ENCODE assay signal across 30 cellular contexts in genomic region chr5:2876183-2876582, GRCh38.
DNase-seq lines count a peak whose midpoint lies in the region; ATAC-seq and TF ChIP-seq lines count a peak whose summit lies in the region.
"Had no signal": no experiment of that assay in that cellular context is flagged by ENCODE, and none has a peak within 500 bp of the region (broad histone marks: within the 10 kb centered on the region; RNA-seq: fewer than 3 reads in every experiment).

No MANE protein-coding gene starts in this region.

- H4K8ac ChIP-seq in H9 (replicated peaks; ENCODE audit: insufficient read length, low read depth, low read length): no peak overlapping the region

- intact Hi-C loops in spleen (cut with DNase I; ENCODE audit: low total_unique reads): no loop called here

- no peak overlapping the region for H4K91ac ChIP-seq in H9 (ENCODE audit: insufficient read length, low read depth, low read length)

- H3K4me2 ChIP-seq in H9 (ENCODE audit: insufficient read depth, insufficient read length, low read length): no peak overlapping the region
- H3K4me2 ChIP-seq: A549 had no signal

- no peak overlapping the region for H3K4ac ChIP-seq in H9 (ENCODE audit: low read depth, low read length)

- TF ChIP-seq CTCF in H9 (conservative IDR thresholded peaks at IDR 0.05) (no peak), type B pancreatic cell (conservative IDR thresholded peaks at IDR 0.05) (no peak), gastroesophageal sphincter (IDR thresholded peaks at IDR 0.05) (no peak), spleen (IDR thresholded peaks at IDR 0.05 in 8 of 11, conservative IDR thresholded peaks at IDR 0.05 in 3 of 11) (no peak)

- H3K4me1 Mint-ChIP-seq in H9 (peaks cover 8 to 9% of the 10 kb centered on the region in 2 experiments), type B pancreatic cell (ENCODE audit: unreplicated experiment) (peaks cover 5% of the 10 kb centered on the region)

- no peaks in the 10 kb centered on the region for H4K20me1 ChIP-seq in H9 (ENCODE audit: control insufficient read depth, insufficient read depth, insufficient read length)

- no peak overlapping the region for H3K18ac ChIP-seq in H9 (ENCODE audit: insufficient read length, low read depth, low read length)

- H3K23ac ChIP-seq in H9 (ENCODE audit: insufficient read length, low read depth, low read length): no peak overlapping the region

- no CpG with 5 or more reads among the region's 6 CpGs for WGBS in H9 (ENCODE audit: extremely low coverage, insufficient read length, low lambda C conversion rate)
- WGBS in gastroesophageal sphincter (ENCODE audit: low coverage in 1 of 2), 2 donors: 80 to 93% methylated on average over 2 to 3 of the region's 6 CpGs
- WGBS in spleen, 5 donors: 71 to 84% (median 77%) methylated on average over 6 of the region's 6 CpGs

- H3K36me3 ChIP-seq in gastroesophageal sphincter: no peaks in the 10 kb centered on the region
- no peaks in the 10 kb centered on the region for H3K36me3 ChIP-seq in spleen
- H3K36me3 ChIP-seq: HAP-1 had no signal

- no peak overlapping the region for H3K27ac ChIP-seq in H9 (ENCODE audit: insufficient read length, low read depth, low read length)
- no peak overlapping the region for H3K27ac ChIP-seq in gastroesophageal sphincter
- H3K27ac ChIP-seq in spleen: no peak overlapping the region
- H3K27ac ChIP-seq: A549, C4-2B, GM23248 had no signal

- H3K23me2 ChIP-seq in H9 (ENCODE audit: insufficient read length, low read depth, low read length, poor library complexity, severe bottlenecking): no peaks in the 10 kb centered on the region

- H3K56ac ChIP-seq in H9 (ENCODE audit: insufficient read length, low read depth, low read length): no peak overlapping the region

- no peak overlapping the region for H3K27ac Mint-ChIP-seq in H9
- no peak overlapping the region for H3K27ac Mint-ChIP-seq in type B pancreatic cell
- H3K27ac Mint-ChIP-seq: CD8-positive, alpha-beta T cell; HFFc6 had no signal

- DNase-seq in H9 (peak; percentile 14), ecto neural progenitor cell (ENCODE audit: low spot score) (peak; percentile 15), mesenteric fat pad (ENCODE audit: low spot score) (peak; percentile 14), type B pancreatic cell (ENCODE audit: extremely low spot score, unreplicated experiment) (peak; percentile 31), NCI-H524 treated with DMSO at 0.1 percent for 48 hours (lab: John Stamatoyannopoulos, UW) (no peak), ureter (ENCODE audit: low spot score) (no peak), spleen (no peak)
- DNase-seq: AML-193; DMS79 treated with DMSO at 0.1 percent for 48 hours; GM23248; HFFc6; Kasumi-1; NCI-H1092 treated with DMSO at 0.1 percent for 48 hours; NCI-H1436; NCI-H187; NCI-H2081 treated with DMSO at 0.1 percent for 48 hours; NCI-H2171; NCI-H226; NCI-H510A; NCI-H748 treated with DMSO at 0.1 percent for 48 hours; NK-92 treated with Interleukin-12 subunit alpha and Interleukin-12 subunit beta, amount 100 ng/mL, for 24 hours; RPMI8226; SHP77 had no signal

- H2BK120ac ChIP-seq in H9 (ENCODE audit: low read depth, low read length, poor library complexity, severe bottlenecking): no peak overlapping the region

- H3K36me3 Mint-ChIP-seq in H9 (ENCODE audit: insufficient read depth in 1 of 3, low read depth in 3 of 3): peaks cover 13 to 31% (median 19%) of the 10 kb centered on the region in 3 experiments
- H3K36me3 Mint-ChIP-seq in type B pancreatic cell: peaks cover 8% of the 10 kb centered on the region
- H3K36me3 Mint-ChIP-seq: CD8-positive, alpha-beta T cell had no signal

- H3K9ac ChIP-seq in H9 (ENCODE audit: extremely low read depth, insufficient read length, low read length): no peak overlapping the region
- H3K9ac ChIP-seq: GM23248 had no signal

- no peak overlapping the region for H3K14ac ChIP-seq in H9 (ENCODE audit: insufficient read depth, low read length)

- peaks cover 2% of the 10 kb centered on the region; the same call in 1 of the 2 replicates for H3K27me3 Mint-ChIP-seq in H9 (ENCODE audit: low read depth)
- no peaks in the 10 kb centered on the region for H3K27me3 Mint-ChIP-seq in type B pancreatic cell

- H3K9me3 ChIP-seq in H9 (ENCODE audit: control insufficient read depth, low read depth, low read length): peaks cover 7% of the 10 kb centered on the region
- H3K9me3 ChIP-seq in gastroesophageal sphincter: peaks cover 0 to 26% (median 0%) of the 10 kb centered on the region in 3 donors
- H3K9me3 ChIP-seq in spleen: peaks cover 2 to 55% (median 32%) of the 10 kb centered on the region in 8 donors
- H3K9me3 ChIP-seq: A549 had no signal

- H2BK15ac ChIP-seq in H9 (ENCODE audit: low read depth, low read length): no peak overlapping the region

- H2BK5ac ChIP-seq in H9 (ENCODE audit: insufficient read length, low read length): no peak overlapping the region

- TF ChIP-seq EP300 in gastroesophageal sphincter (IDR thresholded peaks at IDR 0.05): no peak

- no peak overlapping the region for H2AFZ ChIP-seq in H9 (ENCODE audit: low read length)
- H2AFZ ChIP-seq: GM23248 had no signal

- H3K4me3 ChIP-seq in gastroesophageal sphincter: no peak overlapping the region
- H3K4me3 ChIP-seq in spleen: no peak overlapping the region
- H3K4me3 ChIP-seq: A549, GM23248, HAP-1, K562 had no signal

- TF ChIP-seq POLR2A in gastroesophageal sphincter (IDR thresholded peaks at IDR 0.05) (no peak), spleen (IDR thresholded peaks at IDR 0.05) (no peak)

- H3K79me2 ChIP-seq in H9 (ENCODE audit: insufficient read depth, low read length): no peaks in the 10 kb centered on the region

- H3K27me3 ChIP-seq in H9 (ENCODE audit: insufficient read depth, low read length) (no peaks in the 10 kb centered on the region), gastroesophageal sphincter (no peaks in the 10 kb centered on the region), spleen (replicated peaks in 1 of 7) (no peaks in the 10 kb centered on the region)

- no peak overlapping the region for H2AK5ac ChIP-seq in H9 (ENCODE audit: insufficient read length, low read length)

- no peaks in the 10 kb centered on the region for H3K79me1 ChIP-seq in H9 (ENCODE audit: insufficient read depth, low read depth, low read length, poor library complexity, severe bottlenecking)

- H3K4me3 Mint-ChIP-seq in H9 (no peak overlapping the region), type B pancreatic cell (no peak overlapping the region)
- H3K4me3 Mint-ChIP-seq: CD8-positive, alpha-beta T cell; HFFc6 had no signal

- peak overlapping the region; percentile 60 for H2BK20ac ChIP-seq in H9 (ENCODE audit: low read depth, low read length, poor library complexity, severe bottlenecking)

- H3T11ph ChIP-seq in H9 (ENCODE audit: low read length): no peak overlapping the region

- H3K4me1 ChIP-seq in H9 (ENCODE audit: insufficient read depth, low read length) (no peaks in the 10 kb centered on the region), gastroesophageal sphincter (no peaks in the 10 kb centered on the region), spleen (no peaks in the 10 kb centered on the region)
- H3K4me1 ChIP-seq: A549, HAP-1 had no signal

- H2BK12ac ChIP-seq in H9 (ENCODE audit: insufficient read length, low read depth, low read length): no peak overlapping the region

- H3K9me3 Mint-ChIP-seq in H9 (peaks cover 26 to 28% of the 10 kb centered on the region in 2 experiments), type B pancreatic cell (peaks cover 14% of the 10 kb centered on the region)

- H4K5ac ChIP-seq in H9 (ENCODE audit: insufficient read length, low read depth, low read length): no peak overlapping the region

- no peak for ATAC-seq in gastroesophageal sphincter
- ATAC-seq: A549; CD8-positive, alpha-beta T cell; HepG2; K562 had no signal

Comparison
In these comparisons a context has a peak if more than half of its experiments do, and no peak if none do; other contexts are left out.
1. DNase-seq: peak in H9 (single experiment), ecto neural progenitor cell (single experiment), mesenteric fat pad (single experiment) and type B pancreatic cell (single experiment); none in NCI-H524 treated with DMSO at 0.1 percent for 48 hours (single experiment), ureter (single experiment) and spleen (single experiment).